In genomic region chr13:102845630-102846260, GRCh38 we compare ENCODE assay signal across 8 cellular contexts. TPM values are rescaled to one million over a fixed set of nuclear protein-coding genes. Genes with fewer than 3 reads are reported as not detected.
DNase-seq lines count a peak whose midpoint lies in the region; ATAC-seq, FAIRE-seq and TF ChIP-seq lines count a peak whose summit lies in the region.

Gene ERCC5, plus strand, starts transcription at chr13:102846032. Its CDS starts 235 bp downstream, at chr13:102846267.

- peak within 1 kb of the TSS; percentile 78 for H3K27ac ChIP-seq in endothelial cell of umbilical vein (ENCODE audit: insufficient read depth, low read depth, low read length)

- TF ChIP-seq POLR2A in endothelial cell of umbilical vein (IDR thresholded peaks at IDR 0.05; ENCODE audit: low read depth, low read length) = peak; percentile 91

- H3K4me3 ChIP-seq in endothelial cell of umbilical vein (replicated peaks in 1 of 3; ENCODE audit: insufficient read depth in 1 of 3, low read depth in 1 of 3, low read length in 3 of 3) = peak within 1 kb of the TSS; percentile 75 to 97 (median 87)

- CTCF ChIA-PET in endothelial cell of umbilical vein (lab: Charles Lee) = interaction anchor here (0.8 to 2.4 kb wide), 13 partner anchors 24 to 903 kb away, joined by 3 to 19 read pairs (median 10); partner anchors contain the start of genes BIVM, POGLUT2, TEX30 and TPP2

- H4K20me1 ChIP-seq in endothelial cell of umbilical vein (replicated peaks; ENCODE audit: control insufficient read depth, extremely low read depth, insufficient read depth, low read length) = no peaks in the 10 kb centered on the region

- peaks cover 7% of the 10 kb centered on the region for H3K4me1 ChIP-seq in endothelial cell of umbilical vein (ENCODE audit: control insufficient read depth, extremely low read depth, insufficient read depth, low read length)

- H3K4me2 ChIP-seq in endothelial cell of umbilical vein (ENCODE audit: insufficient read depth, low read length) = peak within 1 kb of the TSS; percentile 92

- H3K9me1 ChIP-seq in endothelial cell of umbilical vein (replicated peaks; ENCODE audit: control insufficient read depth, extremely low read depth, insufficient read depth, low read length) = no peaks in the 10 kb centered on the region

- POLR2A ChIA-PET in endothelial cell of umbilical vein (lab: Charles Lee) = interaction anchor here (1.3 to 1.4 kb wide), 2 partner anchors 72 to 249 kb away, joined by 4 to 5 read pairs; partner anchors contain the start of genes TEX30 and TPP2

- ATAC-seq in GM21526 (IDR thresholded peaks at IDR 0.05; ENCODE audit: low FRiP score, unreplicated experiment) = peak; percentile 84

- BruUV-seq in endothelial cell of umbilical vein (replicated peaks; lab: Mats Ljungman, UMichigan) = no TSS peak

- dilution Hi-C loops in endothelial cell of umbilical vein (cut with MboI; ENCODE audit: extremely low pct_ligation_motif_present, low sequenced_read_pairs) = no loop called here

- H3K27me3 ChIP-seq in endothelial cell of umbilical vein (ENCODE audit: control insufficient read depth in 2 of 2, insufficient read depth in 2 of 2, low read length in 2 of 2) = no peaks in the 10 kb centered on the region

- peak within 1 kb of the TSS; percentile 83 for H3K9ac ChIP-seq in endothelial cell of umbilical vein (replicated peaks; ENCODE audit: extremely low read depth, insufficient read depth, low read length)

- peaks cover 19% of the 10 kb centered on the region for H3K79me2 ChIP-seq in endothelial cell of umbilical vein (ENCODE audit: control insufficient read depth, insufficient read depth, low read length)

- H2AFZ ChIP-seq in endothelial cell of umbilical vein (ENCODE audit: low read depth, low read length) = peak within 1 kb of the TSS; percentile 82

- no peaks in the 10 kb centered on the region for H3K9me3 ChIP-seq in endothelial cell of umbilical vein (replicated peaks; ENCODE audit: control insufficient read depth, insufficient read depth, low read length)

- FAIRE-seq in endothelial cell of umbilical vein (lab: Jason Lieb, UNC) = peak; percentile 96

- no peaks in the 10 kb centered on the region for H3K36me3 ChIP-seq in endothelial cell of umbilical vein (ENCODE audit: control insufficient read depth in 2 of 2, extremely low read depth in 1 of 2, insufficient read depth in 2 of 2, low read length in 2 of 2)

- intact Hi-C loops in endothelial cell of umbilical vein (cut with micrococcal nuclease) = loop anchor here (1.0 to 10.0 kb wide), 7 partner anchors 45 to 1391 kb away; partner anchors contain the start of genes ITGBL1 and TPP2

- TF ChIP-seq CTCF in endothelial cell of umbilical vein (IDR thresholded peaks at IDR 0.05; ENCODE audit: extremely low read depth in 1 of 2, insufficient read depth in 1 of 2, low read depth in 1 of 2, low read length in 2 of 2) = no peak

- DNase-seq in DMS 273 (lab: John Stamatoyannopoulos, UW; ENCODE audit: unreplicated experiment) = peak; percentile 97
- DNase-seq in HuH-7.5 (ENCODE audit: low spot score) = peak; percentile 16
- peak; percentile 98 for DNase-seq in OCI-M1 (lab: John Stamatoyannopoulos, UW)
- peak; percentile 94 for DNase-seq in activated T-cell treated with anti-CD3 and anti-CD28 coated beads for 24 hours (ENCODE audit: low read depth)
- DNase-seq in endothelial cell of umbilical vein (ENCODE audit: low read depth, low spot score) = peak; percentile 94
- peak; percentile 91 for DNase-seq in middle frontal gyrus (ENCODE audit: extremely low spot score, low spot score)
- DNase-seq in stimulated activated CD8-positive, alpha-beta memory T cell treated with anti-CD3 and anti-CD28 coated beads, Interleukin-2, amount 100 ng/mL, for 48 hours (ENCODE audit: low read depth in 2 of 2) = peak; percentile 89 to 93

TF ChIP-seq in endothelial cell of umbilical vein, 7 proteins besides CTCF, POLR2A, EP300 and RAD21:
- TF ChIP-seq POLR2AphosphoS5 (IDR thresholded peaks at IDR 0.05; ENCODE audit: insufficient read depth, low read depth, low read length) = peak; percentile 92
- peak; percentile 20 for TF ChIP-seq MAX (IDR thresholded peaks at IDR 0.05; ENCODE audit: insufficient read depth, insufficient read length)
- TF ChIP-seq GATA2 (IDR thresholded peaks at IDR 0.05; ENCODE audit: insufficient read depth, insufficient read length, low read depth, low read length) = no peak
TF ChIP-seq in endothelial cell of umbilical vein: peak in this region for 2.

RNA-seq across cellular contexts. Expression of gene ERCC5, which starts in this region (rescaled TPM):
- 36.0 and 40.1 TPM in 2 replicates for total RNA-seq in endothelial cell of umbilical vein
- polyA plus RNA-seq in endothelial cell of umbilical vein = 6.7 and 12.5 TPM in 2 replicates
- polyA plus RNA-seq in endothelial cell of umbilical vein (2011; cell fraction: cytosol; rRNA removed) = 16.7 and 17.7 TPM in 2 replicates
- 49.2 and 72.1 TPM in 2 replicates for polyA plus RNA-seq in endothelial cell of umbilical vein (2011; cell fraction: nucleus; rRNA removed)
- polyA plus RNA-seq in endothelial cell of umbilical vein (2012) = 32.0 and 39.8 TPM in 2 replicates
- 8.7 and 13.8 TPM in 2 replicates for polyA minus RNA-seq in endothelial cell of umbilical vein
- 8.1 TPM for polyA minus RNA-seq in endothelial cell of umbilical vein (2011; cell fraction: cytosol; rRNA and poly(A)+ RNA removed)
- polyA minus RNA-seq in endothelial cell of umbilical vein (2011; cell fraction: nucleus; rRNA and poly(A)+ RNA removed) = 19.4 and 25.5 TPM in 2 replicates

Comparison
In these comparisons a context has a peak if more than half of its experiments do, and no peak if none do; other contexts are left out.
1. Peak in every context shown above with its lines: DNase-seq, ATAC-seq, H3K4me3 ChIP-seq and H3K27ac ChIP-seq.
2. DNase-seq: peak in every context shown above with its lines; median percentile 98 in OCI-M1; 97 in DMS 273; 94 in activated T-cell treated with anti-CD3 and anti-CD28 coated beads for 24 hours; 94 in endothelial cell of umbilical vein; 91 in middle frontal gyrus; 91 in stimulated activated CD8-positive, alpha-beta memory T cell treated with anti-CD3 and anti-CD28 coated beads, Interleukin-2, amount 100 ng/mL, for 48 hours; 16 in HuH-7.5.